24 cellular contexts compared by ENCODE assay signal in genomic region chr6:106094964-106095335, GRCh38. TPM values are rescaled to one million over a fixed set of nuclear protein-coding genes. Genes with fewer than 3 reads are reported as not detected.
DNase-seq lines count a peak whose midpoint lies in the region; ATAC-seq, FAIRE-seq and TF ChIP-seq lines count a peak whose summit lies in the region.
"Had no signal": no experiment of that assay in that cellular context is flagged by ENCODE, and none has a peak within 500 bp of the region (broad histone marks: within the 10 kb centered on the region; RNA-seq: fewer than 3 reads in every experiment).

No MANE protein-coding gene starts in this region.

- intact Hi-C loops in activated T-helper 2 cell treated with anti-CD3 and anti-CD28 coated beads, Interferon-gamma antibody, Interleukin-2, Interleukin-4, amounts not matched to agents 10 μg/mL and 5 μg/mL and 100 μg/mL, durations not matched to agents 14 hours and 24 hours and 36 hours (cut with micrococcal nuclease) = loop anchor here (5.0 kb wide), 4 partner anchors 63 to 613 kb away; no protein-coding TSS in a partner anchor
- intact Hi-C loops in esophagus squamous epithelium (cut with DNase I) = no loop called here

- no peak for ATAC-seq in CD4-positive, CD25-positive, alpha-beta regulatory T cell (ENCODE audit: low read depth in 2 of 2)
- ATAC-seq in memory B cell (ENCODE audit: low read depth) (no peak), HG03196 (IDR thresholded peaks at IDR 0.05; ENCODE audit: unreplicated experiment) (no peak)
- ATAC-seq: foreskin keratinocyte had no signal

- 88 to 94% methylated on average over 2 of the region's 2 CpGs for WGBS in esophagus squamous epithelium, 2 donors

- H3K4me1 Mint-ChIP-seq in CD4-positive, CD25-positive, alpha-beta regulatory T cell = peaks cover 22 to 84% (median 55%) of the 10 kb centered on the region in 4 donors
- peaks cover 74% of the 10 kb centered on the region for H3K4me1 Mint-ChIP-seq in activated T-helper 2 cell treated with anti-CD3 and anti-CD28 coated beads, Interferon-gamma antibody, Interleukin-2, Interleukin-4, amounts not matched to agents 10 μg/mL and 5 μg/mL and 100 μg/mL, durations not matched to agents 14 hours and 24 hours and 36 hours (ENCODE audit: low read depth)
- peaks cover 46% of the 10 kb centered on the region for H3K4me1 Mint-ChIP-seq in memory B cell

- no peak for TF ChIP-seq POLR2A in esophagus squamous epithelium (IDR thresholded peaks at IDR 0.05)

- H3K27ac ChIP-seq in CD4-positive, CD25-positive, alpha-beta regulatory T cell (ENCODE audit: insufficient read depth, low read length, poor library complexity, severe bottlenecking) = peak overlapping the region; percentile 44
- peak overlapping the region in 2 of 4 donors; percentile 1 to 19 for H3K27ac ChIP-seq in esophagus squamous epithelium
- H3K27ac ChIP-seq: cardiac muscle cell, foreskin keratinocyte, thoracic aorta had no signal

- H3K4me3 ChIP-seq in CD4-positive, CD25-positive, alpha-beta regulatory T cell (ENCODE audit: low read depth, low read length) = peak overlapping the region; percentile 71
- H3K4me3 ChIP-seq in esophagus squamous epithelium = no peak overlapping the region
- H3K4me3 ChIP-seq: cardiac muscle cell, left ventricle myocardium inferior, thoracic aorta had no signal

- no peaks in the 10 kb centered on the region for H3K9me3 Mint-ChIP-seq in CD4-positive, CD25-positive, alpha-beta regulatory T cell
- H3K9me3 Mint-ChIP-seq in activated T-helper 2 cell treated with anti-CD3 and anti-CD28 coated beads, Interferon-gamma antibody, Interleukin-2, Interleukin-4, amounts not matched to agents 10 μg/mL and 5 μg/mL and 100 μg/mL, durations not matched to agents 14 hours and 24 hours and 36 hours = no peaks in the 10 kb centered on the region
- no peaks in the 10 kb centered on the region for H3K9me3 Mint-ChIP-seq in memory B cell
- H3K9me3 Mint-ChIP-seq: neural crest cell had no signal

- peak; percentile 9 for FAIRE-seq in GM18507 (lab: Jason Lieb, UNC)
- FAIRE-seq: endothelial cell of umbilical vein, TTC549 had no signal

- peak overlapping the region; percentile 72 to 90 (median 86) for H3K4me3 Mint-ChIP-seq in CD4-positive, CD25-positive, alpha-beta regulatory T cell
- H3K4me3 Mint-ChIP-seq in activated T-helper 2 cell treated with anti-CD3 and anti-CD28 coated beads, Interferon-gamma antibody, Interleukin-2, Interleukin-4, amounts not matched to agents 10 μg/mL and 5 μg/mL and 100 μg/mL, durations not matched to agents 14 hours and 24 hours and 36 hours (ENCODE audit: low read depth) = no peak overlapping the region
- no peak overlapping the region for H3K4me3 Mint-ChIP-seq in memory B cell
- H3K4me3 Mint-ChIP-seq: neural crest cell had no signal

- TF ChIP-seq CTCF in esophagus squamous epithelium (IDR thresholded peaks at IDR 0.05) = no peak

- H3K9me3 ChIP-seq in CD4-positive, CD25-positive, alpha-beta regulatory T cell (ENCODE audit: control insufficient read depth in 2 of 2, low read length in 2 of 2) = no peaks in the 10 kb centered on the region
- no peaks in the 10 kb centered on the region for H3K9me3 ChIP-seq in esophagus squamous epithelium
- H3K9me3 ChIP-seq: left ventricle myocardium inferior, thoracic aorta had no signal

- H3K27ac Mint-ChIP-seq in CD4-positive, CD25-positive, alpha-beta regulatory T cell = peak overlapping the region; percentile 76 to 98 (median 92)
- H3K27ac Mint-ChIP-seq in activated T-helper 2 cell treated with anti-CD3 and anti-CD28 coated beads, Interferon-gamma antibody, Interleukin-2, Interleukin-4, amounts not matched to agents 10 μg/mL and 5 μg/mL and 100 μg/mL, durations not matched to agents 14 hours and 24 hours and 36 hours = peak overlapping the region; percentile 24
- H3K27ac Mint-ChIP-seq in memory B cell = peak overlapping the region; percentile 49
- H3K27ac Mint-ChIP-seq: progenitor cell of endocrine pancreas had no signal

- H3K36me3 ChIP-seq in CD4-positive, CD25-positive, alpha-beta regulatory T cell (ENCODE audit: control insufficient read depth, insufficient read depth, low read length) = no peaks in the 10 kb centered on the region
- peaks cover 0 to 18% (median 0%) of the 10 kb centered on the region in 3 donors for H3K36me3 ChIP-seq in esophagus squamous epithelium
- H3K36me3 ChIP-seq: cardiac muscle cell, left ventricle myocardium inferior, thoracic aorta had no signal

- peaks cover 79% of the 10 kb centered on the region for H3K4me1 ChIP-seq in CD4-positive, CD25-positive, alpha-beta regulatory T cell (ENCODE audit: control insufficient read depth, insufficient read depth, low read length, poor library complexity, severe bottlenecking)
- H3K4me1 ChIP-seq in esophagus squamous epithelium = peaks cover 6 to 73% (median 7%) of the 10 kb centered on the region in 3 donors

- H3K27me3 ChIP-seq in CD4-positive, CD25-positive, alpha-beta regulatory T cell (ENCODE audit: control insufficient read depth, insufficient read depth, low read length) = no peaks in the 10 kb centered on the region
- no peaks in the 10 kb centered on the region for H3K27me3 ChIP-seq in esophagus squamous epithelium
- H3K27me3 ChIP-seq: foreskin keratinocyte had no signal

- peaks cover 12% of the 10 kb centered on the region for H3K36me3 Mint-ChIP-seq in CD4-positive, CD25-positive, alpha-beta regulatory T cell
- H3K36me3 Mint-ChIP-seq in activated T-helper 2 cell treated with anti-CD3 and anti-CD28 coated beads, Interferon-gamma antibody, Interleukin-2, Interleukin-4, amounts not matched to agents 10 μg/mL and 5 μg/mL and 100 μg/mL, durations not matched to agents 14 hours and 24 hours and 36 hours (ENCODE audit: low read depth) = peaks cover 88% of the 10 kb centered on the region
- no peaks in the 10 kb centered on the region for H3K36me3 Mint-ChIP-seq in memory B cell

- no peaks in the 10 kb centered on the region for H3K27me3 Mint-ChIP-seq in CD4-positive, CD25-positive, alpha-beta regulatory T cell
- no peaks in the 10 kb centered on the region for H3K27me3 Mint-ChIP-seq in activated T-helper 2 cell treated with anti-CD3 and anti-CD28 coated beads, Interferon-gamma antibody, Interleukin-2, Interleukin-4, amounts not matched to agents 10 μg/mL and 5 μg/mL and 100 μg/mL, durations not matched to agents 14 hours and 24 hours and 36 hours (ENCODE audit: low read depth)
- no peaks in the 10 kb centered on the region for H3K27me3 Mint-ChIP-seq in memory B cell

- DNase-seq in CD4-positive, CD25-positive, alpha-beta regulatory T cell = no peak
- DNase-seq in GM18507 (ENCODE audit: extremely low spot score, insufficient read length, low read depth) (no peak), memory B cell (ENCODE audit: low spot score in 2 of 2) (no peak), GM19240 (ENCODE audit: insufficient read length, low spot score) (no peak), NCI-H446 treated with DMSO at 0.1 percent for 48 hours (lab: John Stamatoyannopoulos, UW) (no peak), esophagus squamous epithelium (lab: John Stamatoyannopoulos, UW) (no peak)
- no peak for DNase-seq in activated T-helper 2 cell treated with anti-CD3 and anti-CD28 coated beads, Interferon-gamma antibody, Interleukin-2, Interleukin-4, amounts not matched to agents 10 μg/mL and 5 μg/mL and 100 μg/mL, durations not matched to agents 14 hours and 24 hours and 36 hours (ENCODE audit: low spot score)
- DNase-seq: activated CD4-positive, CD25-positive, alpha-beta regulatory T cell treated with anti-CD3 and anti-CD28 coated beads, Interleukin-2, amount 50 U/mL, for 72 hours; activated naive CD4-positive, alpha-beta T cell; foreskin keratinocyte; GDM1; Kasumi-1; left ventricle myocardium inferior; midbrain; NCI-H1048; NCI-H187 treated with DMSO at 0.1 percent for 48 hours; NCI-H748 treated with DMSO at 0.1 percent for 48 hours had no signal

RNA-seq across cellular contexts. Expression of gene PRDM1, which starts 8.8 kb away (rescaled TPM):
- 327 TPM for total RNA-seq in CD4-positive, CD25-positive, alpha-beta regulatory T cell
- polyA plus RNA-seq in CD4-positive, CD25-positive, alpha-beta regulatory T cell = 10 to 100 TPM; 48.6 to 71.6 (median 64.7) TPM
- total RNA-seq in activated T-helper 2 cell treated with anti-CD3 and anti-CD28 coated beads, Interferon-gamma antibody, Interleukin-2, Interleukin-4, amounts not matched to agents 10 μg/mL and 5 μg/mL and 100 μg/mL, durations not matched to agents 14 hours and 24 hours and 36 hours = 49.1 and 52.3 TPM in 2 replicates
- total RNA-seq in esophagus squamous epithelium = 10 to 100 TPM; 18.3 to 75.8 (median 35.4) TPM

Comparison
In these comparisons a context has a peak if more than half of its experiments do, and no peak if none do; other contexts are left out.
1. H3K27ac Mint-ChIP-seq: peak in every context shown above with its lines; median percentile 92 in CD4-positive, CD25-positive, alpha-beta regulatory T cell; 49 in memory B cell; 24 in activated T-helper 2 cell treated with anti-CD3 and anti-CD28 coated beads, Interferon-gamma antibody, Interleukin-2, Interleukin-4, amounts not matched to agents 10 μg/mL and 5 μg/mL and 100 μg/mL, durations not matched to agents 14 hours and 24 hours and 36 hours.
2. H3K4me3 Mint-ChIP-seq: peak in CD4-positive, CD25-positive, alpha-beta regulatory T cell (4 of 4); none in activated T-helper 2 cell treated with anti-CD3 and anti-CD28 coated beads, Interferon-gamma antibody, Interleukin-2, Interleukin-4, amounts not matched to agents 10 μg/mL and 5 μg/mL and 100 μg/mL, durations not matched to agents 14 hours and 24 hours and 36 hours (single experiment) and memory B cell (single experiment).